ENCODE assay signal across 8 cellular contexts in genomic region chr5:178145965-178146820, GRCh38. TPM values are rescaled to one million over a fixed set of nuclear protein-coding genes. Genes with fewer than 3 reads are reported as not detected.
A peak's percentile ranks its signal among the peaks of the same experiment; 100 is the strongest.
DNase-seq lines count a peak whose midpoint lies in the region; ATAC-seq lines count a peak whose summit lies in the region.

No MANE protein-coding gene starts in this region.

- no peak overlapping the region for H4K91ac ChIP-seq in mesenchymal stem cell (ENCODE audit: low read length)

- no peak overlapping the region for H3K18ac ChIP-seq in mesenchymal stem cell (ENCODE audit: low read depth in 1 of 2, low read length in 2 of 2)

- no peak overlapping the region for H3K4me2 ChIP-seq in mesenchymal stem cell (ENCODE audit: low read length, poor library complexity, severe bottlenecking)

- H2AK5ac ChIP-seq in mesenchymal stem cell (ENCODE audit: low read length, severe bottlenecking): no peak overlapping the region

- 68% methylated on average over 12 of the region's 14 CpGs for whole genome bisulfite sequencing in mesenchymal stem cell

- H2BK15ac ChIP-seq in mesenchymal stem cell (ENCODE audit: low read depth, poor library complexity, severe bottlenecking): no peak overlapping the region

- no peak overlapping the region for H2AFZ ChIP-seq in mesenchymal stem cell (ENCODE audit: low read depth, low read length)

- no peak overlapping the region for H3K27ac ChIP-seq in mesenchymal stem cell (ENCODE audit: low read length, poor library complexity, severe bottlenecking)

- H3K23ac ChIP-seq in mesenchymal stem cell (ENCODE audit: low read length in 2 of 2): no peak overlapping the region

- H2BK120ac ChIP-seq in mesenchymal stem cell (ENCODE audit: low read depth, low read length): no peak overlapping the region

- no peaks in the 10 kb centered on the region for H3K27me3 ChIP-seq in HAP-1 (ENCODE audit: low read depth)
- no peaks in the 10 kb centered on the region for H3K27me3 ChIP-seq in mesenchymal stem cell (ENCODE audit: control insufficient read depth in 1 of 2, insufficient read depth in 1 of 2, low read length in 2 of 2)

- no peak overlapping the region for H3K14ac ChIP-seq in mesenchymal stem cell (ENCODE audit: low read length in 2 of 2)

- no peak overlapping the region for H4K8ac ChIP-seq in mesenchymal stem cell (ENCODE audit: low read length)

- ATAC-seq in activated CD4-positive, CD25-positive, alpha-beta regulatory T cell treated with anti-CD3 and anti-CD28 coated beads, Interleukin-2, amount 50 U/mL, for 24 hours: peak; percentile 79 to 80

- DNase-seq in DMS53 treated with DMSO at 0.1 percent for 48 hours (lab: John Stamatoyannopoulos, UW; ENCODE audit: unreplicated experiment) (peak; percentile 67), HAP-1 (ENCODE audit: low spot score in 2 of 2) (peak; percentile 37 to 81), NCI-H1930 (lab: John Stamatoyannopoulos, UW) (peak; percentile 16 to 29), cerebellar cortex (ENCODE audit: low spot score) (peak; percentile 76), mesenchymal stem cell (peak; percentile 53), GOT3 (lab: John Stamatoyannopoulos, UW) (no peak)
- DNase-seq in stimulated activated CD8-positive, alpha-beta memory T cell treated with anti-CD3 and anti-CD28 coated beads, Interleukin-7, amount 100 ng/mL, for 1 hour (ENCODE audit: low read depth in 2 of 2): peak; percentile 64 to 69

- no peak overlapping the region for H2BK5ac ChIP-seq in mesenchymal stem cell (ENCODE audit: low read depth, low read length, poor library complexity, severe bottlenecking)

- H3K9ac ChIP-seq in mesenchymal stem cell (ENCODE audit: low read length): no peak overlapping the region

- H3K9me3 ChIP-seq in HAP-1 (no peaks in the 10 kb centered on the region), mesenchymal stem cell (ENCODE audit: control insufficient read depth, low read length) (no peaks in the 10 kb centered on the region)

- no peak overlapping the region for H3K4ac ChIP-seq in mesenchymal stem cell (ENCODE audit: low read depth in 1 of 2, low read length in 2 of 2)

- H3K4me1 ChIP-seq in HAP-1 (no peaks in the 10 kb centered on the region), mesenchymal stem cell (ENCODE audit: control insufficient read depth, insufficient read depth, low read depth, low read length) (peaks cover 8% of the 10 kb centered on the region)

- H3K36me3 ChIP-seq in HAP-1 (replicated peaks): peaks cover 88% of the 10 kb centered on the region
- H3K36me3 ChIP-seq in mesenchymal stem cell (ENCODE audit: control insufficient read depth in 1 of 2, insufficient read depth in 2 of 2, low read depth in 1 of 2, low read length in 2 of 2): peaks cover 81 to 88% of the 10 kb centered on the region in 2 experiments

- H2BK12ac ChIP-seq in mesenchymal stem cell (ENCODE audit: low read length in 2 of 2): no peak overlapping the region

- in situ Hi-C loops in HAP-1 (cut with MboI; ENCODE audit: low sequenced_read_pairs): no loop called here

- H3K79me1 ChIP-seq in mesenchymal stem cell (replicated peaks; ENCODE audit: low read length, poor library complexity, severe bottlenecking): peaks cover 33% of the 10 kb centered on the region

- H3K4me3 ChIP-seq in HAP-1 (no peak overlapping the region), mesenchymal stem cell (ENCODE audit: insufficient read depth in 1 of 2, low read depth in 1 of 2, low read length in 2 of 2) (no peak overlapping the region)

RNA-seq across cellular contexts. Expression of gene NHP2, which starts 7.5 kb away (rescaled TPM):
- 114 TPM for polyA plus RNA-seq in mesenchymal stem cell (2013, experiment 1 of 2)
- polyA plus RNA-seq in mesenchymal stem cell (2013, experiment 2 of 2): 119 TPM

RNA-seq across cellular contexts. Expression of gene RMND5B, which starts 15.4 kb away (rescaled TPM):
- polyA plus RNA-seq in mesenchymal stem cell (2013, experiment 1 of 2): 14.0 TPM
- 14.1 TPM for polyA plus RNA-seq in mesenchymal stem cell (2013, experiment 2 of 2)

RNA-seq across cellular contexts. Expression of gene N4BP3, which starts 32.9 kb away (rescaled TPM):
- 0.01 TPM for polyA plus RNA-seq in mesenchymal stem cell (2013, experiment 1 of 2)
- polyA plus RNA-seq in mesenchymal stem cell (2013, experiment 2 of 2): 0.01 TPM

RNA-seq across cellular contexts. Expression of gene GMCL2, which starts 41.0 kb away (rescaled TPM):
- not detected for polyA plus RNA-seq in mesenchymal stem cell (2013, experiment 1 of 2)
- not detected for polyA plus RNA-seq in mesenchymal stem cell (2013, experiment 2 of 2)

RNA-seq across cellular contexts. Expression of gene HNRNPAB, which starts 58.1 kb away (rescaled TPM):
- polyA plus RNA-seq in mesenchymal stem cell (2013, experiment 1 of 2): 114 TPM
- polyA plus RNA-seq in mesenchymal stem cell (2013, experiment 2 of 2): 110 TPM
